ENCODE assay signal across 14 cellular contexts in genomic region chr5:78377056-78377717, GRCh38. TPM values are rescaled to one million over a fixed set of nuclear protein-coding genes. Genes with fewer than 3 reads are reported as not detected.
DNase-seq lines count a peak whose midpoint lies in the region; FAIRE-seq and TF ChIP-seq lines count a peak whose summit lies in the region.
"Had no signal": no experiment of that assay in that cellular context is flagged by ENCODE, and none has a peak within 500 bp of the region (broad histone marks: within the 10 kb centered on the region; RNA-seq: fewer than 3 reads in every experiment).

No MANE protein-coding gene starts in this region.

- peaks cover 0 to 16% of the 10 kb centered on the region in 2 donors for H3K4me1 ChIP-seq in ascending aorta
- peaks cover 0 to 35% (median 26%) of the 10 kb centered on the region in 4 donors for H3K4me1 ChIP-seq in sigmoid colon
- no peaks in the 10 kb centered on the region for H3K4me1 ChIP-seq in OCI-LY7 (ENCODE audit: insufficient read depth, low read length, poor library complexity, severe bottlenecking)

- no peak for TF ChIP-seq CTCF in ascending aorta (IDR thresholded peaks at IDR 0.05)
- no peak for TF ChIP-seq CTCF in fibroblast of villous mesenchyme (IDR thresholded peaks at IDR 0.05; ENCODE audit: insufficient read depth, low read depth, low read length)
- TF ChIP-seq CTCF in sigmoid colon (IDR thresholded peaks at IDR 0.05), result no peak
- TF ChIP-seq CTCF in OCI-LY7 (conservative IDR thresholded peaks at IDR 0.05; ENCODE audit: low read length), result no peak

- CTCF ChIA-PET in OCI-LY7 (lab: Charles Lee; ENCODE audit: unreplicated experiment), result no interaction called here

- no TSS peak for BruUV-seq in OCI-LY7 (replicated peaks; lab: Mats Ljungman, UMichigan)

- no peak overlapping the region for H2AFZ ChIP-seq in OCI-LY7 (ENCODE audit: low read length)

- H3K27me3 ChIP-seq in ascending aorta (no peaks in the 10 kb centered on the region), sigmoid colon (no peaks in the 10 kb centered on the region)
- H3K27me3 ChIP-seq: transverse colon had no signal

- no peaks in the 10 kb centered on the region for H3K9me2 ChIP-seq in OCI-LY7 (ENCODE audit: insufficient read depth, low read length)

- DNase-seq in H54 (ENCODE audit: insufficient read length, low spot score), result no peak
- peak in 1 of 2 donors; percentile 65 for DNase-seq in ascending aorta (ENCODE audit: low spot score in 2 of 2)
- peak; percentile 4 for DNase-seq in fibroblast of villous mesenchyme (ENCODE audit: low read depth)
- no peak for DNase-seq in sigmoid colon
- no peak for DNase-seq in NCI-H146 treated with DMSO at 0.1 percent for 48 hours (lab: John Stamatoyannopoulos, UW; ENCODE audit: unreplicated experiment)
- DNase-seq in SW 1271 (lab: John Stamatoyannopoulos, UW), result no peak
- DNase-seq in OCI-LY7 (ENCODE audit: low spot score), result no peak
- no peak for DNase-seq in NCI-H1436 treated with DMSO at 0.1 percent for 48 hours (lab: John Stamatoyannopoulos, UW)
- DNase-seq: NCI-H510A treated with DMSO at 0.1 percent for 48 hours, SHP77, small intestine, transverse colon had no signal

- H3K4me3 ChIP-seq in ascending aorta (no peak overlapping the region), fibroblast of villous mesenchyme (ENCODE audit: low read depth, low read length) (no peak overlapping the region), sigmoid colon (no peak overlapping the region), OCI-LY7 (ENCODE audit: low read depth, low read length, poor library complexity, severe bottlenecking) (no peak overlapping the region)
- H3K4me3 ChIP-seq: transverse colon had no signal

- H3K9me3 ChIP-seq in ascending aorta (no peaks in the 10 kb centered on the region), sigmoid colon (no peaks in the 10 kb centered on the region), OCI-LY7 (ENCODE audit: low read length) (no peaks in the 10 kb centered on the region)
- H3K9me3 ChIP-seq: transverse colon had no signal

- POLR2A ChIA-PET in OCI-LY7 (lab: Charles Lee), result interaction anchor here (0.9 to 1.1 kb wide), 2 partner anchors 10 to 18 kb away, joined by 3 read pairs; no protein-coding TSS in a partner anchor

- H3K36me3 ChIP-seq in ascending aorta, result no peaks in the 10 kb centered on the region
- no peaks in the 10 kb centered on the region for H3K36me3 ChIP-seq in sigmoid colon
- H3K36me3 ChIP-seq in OCI-LY7 (ENCODE audit: insufficient read depth, low read length), result no peaks in the 10 kb centered on the region
- H3K36me3 ChIP-seq: transverse colon had no signal

- H3K27ac ChIP-seq in ascending aorta (peak overlapping the region; percentile 51 to 69), sigmoid colon (peak overlapping the region; percentile 1 to 62 (median 46)), OCI-LY7 (ENCODE audit: low read depth, low read length, poor library complexity, severe bottlenecking) (no peak overlapping the region)
- H3K27ac ChIP-seq: HL-60, transverse colon had no signal

- WGBS in sigmoid colon, 2 donors, result 68 to 78% methylated on average over 3 of the region's 3 CpGs

- intact Hi-C loops in ascending aorta (cut with DNase I), result loop anchor here (2.0 kb wide), 1 partner anchor 16 kb away; the partner anchor contains the start of gene SCAMP1
- intact Hi-C loops in sigmoid colon (cut with DNase I), result no loop called here
- intact Hi-C loops in OCI-LY7 (cut with micrococcal nuclease; ENCODE audit: unreplicated experiment), result no loop called here

- no peak for TF ChIP-seq EP300 in sigmoid colon (IDR thresholded peaks at IDR 0.05)

- H4K20me1 ChIP-seq in OCI-LY7 (ENCODE audit: insufficient read depth, low read length), result peaks cover 4% of the 10 kb centered on the region

- peaks cover 37% of the 10 kb centered on the region for H3K79me2 ChIP-seq in OCI-LY7 (ENCODE audit: insufficient read depth, low read depth, low read length)

- no peak for TF ChIP-seq POLR2A in H54 (IDR thresholded peaks at IDR 0.05; ENCODE audit: low read depth, low read length)
- TF ChIP-seq POLR2A in sigmoid colon (IDR thresholded peaks at IDR 0.05), result no peak

- peak; percentile 94 for FAIRE-seq in H54 (lab: Jason Lieb, UNC)
- FAIRE-seq: small intestine, TTC549 had no signal

- H3K4me2 ChIP-seq in OCI-LY7 (ENCODE audit: low read length), result no peak overlapping the region

RNA-seq across cellular contexts. Expression of gene SCAMP1, which starts 16.8 kb away (rescaled TPM):
- total RNA-seq in ascending aorta (15.0 TPM), fibroblast of villous mesenchyme (38.0 and 61.7 TPM in 2 replicates), sigmoid colon (10 to 100 TPM; 31.0 to 45.3 (median 37.7) TPM), OCI-LY7 (2022) (38.6 and 41.1 TPM in 2 replicates)
- 1 to 10 TPM; 3.9 to 7.9 (median 7.2) TPM for polyA plus RNA-seq in sigmoid colon
- 16.7 and 18.0 TPM in 2 replicates for total RNA-seq in OCI-LY7 (2014; rRNA removed; shearing (Covaris generic))
